15 cellular contexts compared by ENCODE assay signal in genomic region chr10:26528715-26529393, GRCh38.
A peak's percentile ranks its signal among the peaks of the same experiment; 100 is the strongest.
DNase-seq lines count a peak whose midpoint lies in the region; ATAC-seq and TF ChIP-seq lines count a peak whose summit lies in the region.
"Had no signal": no experiment of that assay in that cellular context is flagged by ENCODE, and none has a peak within 500 bp of the region (broad histone marks: within the 10 kb centered on the region; RNA-seq: fewer than 3 reads in every experiment).

No MANE protein-coding gene starts in this region.

- CTCF ChIA-PET in CD4-positive, alpha-beta T cell (lab: Charles Lee): no interaction called here

- ATAC-seq in CD4-positive, alpha-beta T cell (ENCODE audit: poor library complexity): no peak
- ATAC-seq in GM18907 (IDR thresholded peaks at IDR 0.05; ENCODE audit: unreplicated experiment) (peak; percentile 64), HG02623 (IDR thresholded peaks at IDR 0.05; ENCODE audit: unreplicated experiment) (peak; percentile 60), HG03439 (IDR thresholded peaks at IDR 0.05; ENCODE audit: unreplicated experiment) (no peak), heart left ventricle (no peak)
- ATAC-seq: mucosa of descending colon, sciatic nerve had no signal

- no peak overlapping the region for H3K4me3 ChIP-seq in heart left ventricle
- H3K4me3 ChIP-seq: hepatocyte, mucosa of descending colon, SJCRH30 had no signal

- intact Hi-C loops in CD4-positive, alpha-beta T cell (cut with DNase I, micrococcal nuclease): no loop called here
- intact Hi-C loops in heart left ventricle (cut with DNase I): no loop called here

- TF ChIP-seq POLR2A in heart left ventricle (IDR thresholded peaks at IDR 0.05): no peak

- no peak for DNase-seq in CD4-positive, alpha-beta T cell
- DNase-seq in substantia nigra (lab: John Stamatoyannopoulos, UW): no peak
- no peak for DNase-seq in heart left ventricle
- no peak for DNase-seq in NCI-H2081 (lab: John Stamatoyannopoulos, UW)
- DNase-seq: activated CD4-positive, alpha-beta T cell treated with anti-CD3 and anti-CD28 coated beads, Interleukin-2, amount 10 ng/mL, durations not matched to agents 7 days and 5 days; BE2C; NCI-H446; SJCRH30 had no signal

- peaks cover 25% of the 10 kb centered on the region for H3K4me1 Mint-ChIP-seq in CD4-positive, alpha-beta T cell (ENCODE audit: low read depth)
- peaks cover 9 to 22% (median 19%) of the 10 kb centered on the region in 3 donors for H3K4me1 Mint-ChIP-seq in IgD-negative memory B cell

- no peak for TF ChIP-seq CTCF in CD4-positive, alpha-beta T cell (IDR thresholded peaks at IDR 0.05)
- no peak for TF ChIP-seq CTCF in heart left ventricle (IDR thresholded peaks at IDR 0.05)

- no peaks in the 10 kb centered on the region for H3K27me3 Mint-ChIP-seq in CD4-positive, alpha-beta T cell
- no peaks in the 10 kb centered on the region for H3K27me3 Mint-ChIP-seq in IgD-negative memory B cell
- H3K27me3 Mint-ChIP-seq: activated CD4-positive, alpha-beta T cell treated with anti-CD3 and anti-CD28 coated beads, Interleukin-2, amount 10 ng/mL, durations not matched to agents 7 days and 5 days had no signal

- peaks cover 0 to 51% (median 0%) of the 10 kb centered on the region in 9 donors for H3K36me3 ChIP-seq in heart left ventricle
- H3K36me3 ChIP-seq: BE2C, SJCRH30 had no signal

- POLR2A ChIA-PET in CD4-positive, alpha-beta T cell (lab: Charles Lee): interaction anchor here (0.7 kb wide), 1 partner anchor 21 kb away, joined by 3 read pairs; no protein-coding TSS in a partner anchor

- H3K4me1 ChIP-seq in heart left ventricle: peaks cover 0 to 19% (median 0%) of the 10 kb centered on the region in 12 donors
- H3K4me1 ChIP-seq: BE2C, SJCRH30 had no signal

- H3K9me3 ChIP-seq in CD4-positive, alpha-beta T cell (ENCODE audit: control insufficient read depth, low read length): no peaks in the 10 kb centered on the region
- H3K9me3 ChIP-seq in heart left ventricle: no peaks in the 10 kb centered on the region
- H3K9me3 ChIP-seq: BE2C, mucosa of descending colon, SJCRH30 had no signal

- no peak overlapping the region for H3K4me3 Mint-ChIP-seq in CD4-positive, alpha-beta T cell
- no peak overlapping the region for H3K4me3 Mint-ChIP-seq in IgD-negative memory B cell
- H3K4me3 Mint-ChIP-seq: activated CD4-positive, alpha-beta T cell treated with anti-CD3 and anti-CD28 coated beads, Interleukin-2, amount 10 ng/mL, durations not matched to agents 7 days and 5 days had no signal

- H3K9me3 Mint-ChIP-seq in CD4-positive, alpha-beta T cell: no peaks in the 10 kb centered on the region
- no peaks in the 10 kb centered on the region for H3K9me3 Mint-ChIP-seq in IgD-negative memory B cell
- H3K9me3 Mint-ChIP-seq: activated CD4-positive, alpha-beta T cell treated with anti-CD3 and anti-CD28 coated beads, Interleukin-2, amount 10 ng/mL, durations not matched to agents 7 days and 5 days had no signal

- H3K27ac Mint-ChIP-seq in CD4-positive, alpha-beta T cell: peak overlapping the region; percentile 66
- H3K27ac Mint-ChIP-seq in IgD-negative memory B cell: peak overlapping the region; percentile 74 to 86 (median 86)
- H3K27ac Mint-ChIP-seq: activated CD4-positive, alpha-beta T cell treated with anti-CD3 and anti-CD28 coated beads, Interleukin-2, amount 10 ng/mL, durations not matched to agents 7 days and 5 days had no signal

- no peaks in the 10 kb centered on the region for H3K27me3 ChIP-seq in CD4-positive, alpha-beta T cell (ENCODE audit: control insufficient read depth, insufficient read depth, low read length)
- H3K27me3 ChIP-seq in heart left ventricle: no peaks in the 10 kb centered on the region
- H3K27me3 ChIP-seq: BE2C, hepatocyte had no signal

- 84 to 87% (median 86%) methylated on average over 10 of the region's 10 CpGs for WGBS in heart left ventricle, 4 donors

- peaks cover 81% of the 10 kb centered on the region for H3K36me3 Mint-ChIP-seq in CD4-positive, alpha-beta T cell (ENCODE audit: low read depth)
- H3K36me3 Mint-ChIP-seq in IgD-negative memory B cell: peaks cover 11% of the 10 kb centered on the region

- no peak overlapping the region for H3K27ac ChIP-seq in CD4-positive, alpha-beta T cell (ENCODE audit: low read depth, low read length)
- no peak overlapping the region for H3K27ac ChIP-seq in substantia nigra (ENCODE audit: low read depth, low read length, poor library complexity, severe bottlenecking)
- H3K27ac ChIP-seq in heart left ventricle: peak overlapping the region in 1 of 12 donors; percentile 18
- H3K27ac ChIP-seq: hepatocyte, SJCRH30 had no signal

Comparison
In these comparisons a context has a peak if more than half of its experiments do, and no peak if none do; other contexts are left out.
1. ATAC-seq: peak in GM18907 (single experiment) and HG02623 (single experiment); none in CD4-positive, alpha-beta T cell (single experiment), HG03439 (single experiment) and heart left ventricle (0 of 4).